In the genomic region with DNA sequence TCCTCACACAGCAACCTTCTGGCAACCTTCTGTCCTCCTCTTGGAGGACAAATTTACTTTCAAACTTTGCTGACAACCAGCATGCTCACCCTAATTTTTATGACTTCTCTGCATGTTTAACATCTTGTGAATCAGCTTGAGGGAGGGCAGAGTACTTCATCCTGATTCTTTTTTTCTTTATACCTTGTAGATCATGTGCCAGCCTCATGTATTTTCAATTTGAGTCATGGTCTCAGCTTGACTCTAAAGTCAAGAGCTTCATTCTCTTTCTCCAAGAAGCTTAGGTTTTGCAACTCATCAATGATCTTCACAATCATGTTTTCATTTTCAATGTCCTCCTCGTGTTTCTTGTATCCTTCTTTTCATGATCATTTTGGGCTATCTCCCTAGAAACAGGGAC, we compare ENCODE assay signal across 39 cellular contexts. TPM values are rescaled to one million over a fixed set of nuclear protein-coding genes. Genes with fewer than 3 reads are reported as not detected.
"Had no signal": no experiment of that assay in that cellular context is flagged by ENCODE, and none has a peak within 500 bp of the region (broad histone marks: within the 10 kb centered on the region; RNA-seq: fewer than 3 reads in every experiment).

No MANE protein-coding gene starts in this region.

- H3K27ac ChIP-seq: ascending aorta, cardiac muscle cell, colonic mucosa, VCaP had no signal

- ATAC-seq: activated CD8-positive, alpha-beta T cell treated with anti-CD3 and anti-CD28 coated beads for 36 hours; activated naive CD8-positive, alpha-beta T cell treated with anti-CD3 and anti-CD28 coated beads, Interleukin-2, amount 50 U/mL, for 24 hours had no signal

- H3K36me3 Mint-ChIP-seq: activated CD4-positive, alpha-beta memory T cell treated with anti-CD3 and anti-CD28 coated beads for 36 hours; activated naive CD4-positive, alpha-beta T cell treated with anti-CD3 and anti-CD28 coated beads, Interleukin-2, amount 10 ng/mL, durations not matched to agents 7 days and 5 days; activated naive CD4-positive, alpha-beta T cell treated with anti-CD3 and anti-CD28 coated beads, Interleukin-2, amount 50 U/mL, for 24 hours; activated naive CD8-positive, alpha-beta T cell; activated naive CD8-positive, alpha-beta T cell treated with anti-CD3 and anti-CD28 coated beads, Interleukin-2, amount 10 ng/mL, durations not matched to agents 7 days and 5 days; brain had no signal

- H3K36me3 ChIP-seq: ascending aorta, cardiac muscle cell, colonic mucosa had no signal

- H3K27ac Mint-ChIP-seq: activated B cell treated with CpG ODN at 0.5 μM for 24 hours; activated CD4-positive, alpha-beta memory T cell treated with anti-CD3 and anti-CD28 coated beads for 36 hours; activated CD4-positive, alpha-beta T cell treated with anti-CD3 and anti-CD28 coated beads, Interleukin-2, amount 10 ng/mL, durations not matched to agents 24 days and 14 days; activated CD8-positive, alpha-beta T cell treated with anti-CD3 and anti-CD28 coated beads for 36 hours; activated naive CD4-positive, alpha-beta T cell treated with anti-CD3 and anti-CD28 coated beads, Interleukin-2, amount 50 U/mL, for 24 hours; activated naive CD8-positive, alpha-beta T cell; activated naive CD8-positive, alpha-beta T cell treated with anti-CD3 and anti-CD28 coated beads, Interleukin-2, amount 10 ng/mL, durations not matched to agents 7 days and 5 days; activated naive CD8-positive, alpha-beta T cell treated with anti-CD3 and anti-CD28 coated beads, Interleukin-2, amount 50 U/mL, for 24 hours; activated T-cell treated with anti-CD3 and anti-CD28 coated beads, Interleukin-2, amount 50 U/mL, for 24 hours; activated T-helper 1 cell treated with anti-CD3 and anti-CD28 coated beads, Interleukin-12 subunit alpha, Interleukin-12 subunit beta, Interleukin-2, Interleukin-4 antibody, amounts not matched to agents 30 ng/mL and 10 ng/mL and 1 ng/mL, durations not matched to agents 14 hours and 24 hours and 36 hours; activated T-helper 2 cell treated with anti-CD3 and anti-CD28 coated beads, Interferon-gamma antibody, Interleukin-2, Interleukin-4, amounts not matched to agents 10 μg/mL and 5 μg/mL and 100 μg/mL, durations not matched to agents 14 hours and 24 hours and 36 hours; brain; T-helper 1 cell treated with Interleukin-12 subunit alpha and Interleukin-12 subunit beta and Interleukin-4 antibody, amounts not matched to agents 30 μg/mL and 1 μg/mL, for 36 hours; T-helper 2 cell treated with Interferon-gamma antibody and Interleukin-4, amounts not matched to agents 5 μg/mL and 100 μg/mL, for 36 hours had no signal

- H3K9me3 ChIP-seq: ascending aorta, colonic mucosa had no signal

- H3K27me3 Mint-ChIP-seq: activated naive CD4-positive, alpha-beta T cell treated with anti-CD3 and anti-CD28 coated beads, Interleukin-2, amount 50 U/mL, for 24 hours had no signal

- DNase-seq: activated B cell treated with CpG ODN at 0.5 μM for 24 hours; activated CD4-positive, alpha-beta memory T cell treated with anti-CD3 and anti-CD28 coated beads for 36 hours; activated CD4-positive, alpha-beta T cell treated with anti-CD3 and anti-CD28 coated beads for 4 hours; activated CD4-positive, alpha-beta T cell treated with anti-CD3 and anti-CD28 coated beads, Interleukin-2, amount 10 ng/mL, durations not matched to agents 24 days and 14 days; activated CD4-positive, alpha-beta T cell treated with anti-CD3 and anti-CD28 coated beads, Interleukin-2, amount 50 U/mL, for 1 hour; activated CD4-positive, alpha-beta T cell treated with anti-CD3 and anti-CD28 coated beads, Interleukin-2, amount 50 U/mL, for 4 hours; activated CD4-positive, CD25-positive, alpha-beta regulatory T cell treated with anti-CD3 and anti-CD28 coated beads, Interleukin-2, amount 50 U/mL, for 72 hours; activated CD8-positive, alpha-beta memory T cell treated with anti-CD3 and anti-CD28 coated beads, Interleukin-2, amount 50 U/mL, for 4 hours; activated CD8-positive, alpha-beta T cell treated with anti-CD3 and anti-CD28 coated beads for 36 hours; activated effector memory CD4-positive, alpha-beta T cell treated with Interleukin-2 at 50 U/mL for 16 hours; activated gamma-delta T cell; activated naive CD4-positive, alpha-beta T cell treated with anti-CD3 and anti-CD28 coated beads, Interleukin-2, amount 10 ng/mL, durations not matched to agents 7 days and 5 days; activated naive CD8-positive, alpha-beta T cell treated with anti-CD3 and anti-CD28 coated beads, Interleukin-2, amount 10 ng/mL, durations not matched to agents 7 days and 5 days; activated naive CD8-positive, alpha-beta T cell treated with anti-CD3 and anti-CD28 coated beads, Interleukin-2, amount 50 U/mL, for 24 hours; activated T-cell treated with anti-CD3 and anti-CD28 coated beads for 4 hours; activated T-cell treated with anti-CD3 and anti-CD28 coated beads, Interleukin-2, amount 50 U/mL, for 24 hours; activated T-cell treated with anti-CD3 and anti-CD28 coated beads, Interleukin-2, amount 50 U/mL, for 48 hours; amygdala; anterior cingulate cortex; caudate nucleus; cerebellar nuclear complex; colonic mucosa; T-helper 1 cell; T-helper 2 cell; T-helper 9 cell had no signal

- H3K4me3 ChIP-seq: ascending aorta, cardiac muscle cell, colonic mucosa had no signal

- H3K9me3 Mint-ChIP-seq: activated B cell treated with CpG ODN at 0.5 μM for 24 hours; activated CD4-positive, alpha-beta memory T cell treated with anti-CD3 and anti-CD28 coated beads for 36 hours; activated CD4-positive, alpha-beta T cell treated with anti-CD3 and anti-CD28 coated beads, Interleukin-2, amount 10 ng/mL, durations not matched to agents 24 days and 14 days; activated CD8-positive, alpha-beta T cell treated with anti-CD3 and anti-CD28 coated beads for 36 hours; activated naive CD4-positive, alpha-beta T cell treated with anti-CD3 and anti-CD28 coated beads, Interleukin-2, amount 10 ng/mL, durations not matched to agents 7 days and 5 days; activated naive CD4-positive, alpha-beta T cell treated with anti-CD3 and anti-CD28 coated beads, Interleukin-2, amount 50 U/mL, for 24 hours; activated naive CD8-positive, alpha-beta T cell treated with anti-CD3 and anti-CD28 coated beads, Interleukin-2, amount 10 ng/mL, durations not matched to agents 7 days and 5 days; activated naive CD8-positive, alpha-beta T cell treated with anti-CD3 and anti-CD28 coated beads, Interleukin-2, amount 50 U/mL, for 24 hours; activated T-cell treated with anti-CD3 and anti-CD28 coated beads, Interleukin-2, amount 50 U/mL, for 24 hours; activated T-helper 1 cell treated with anti-CD3 and anti-CD28 coated beads, Interleukin-12 subunit alpha, Interleukin-12 subunit beta, Interleukin-2, Interleukin-4 antibody, amounts not matched to agents 30 ng/mL and 10 ng/mL and 1 ng/mL, durations not matched to agents 14 hours and 24 hours and 36 hours; activated T-helper 2 cell treated with anti-CD3 and anti-CD28 coated beads, Interferon-gamma antibody, Interleukin-2, Interleukin-4, amounts not matched to agents 10 μg/mL and 5 μg/mL and 100 μg/mL, durations not matched to agents 14 hours and 24 hours and 36 hours; brain; central memory CD8-positive, alpha-beta T cell; T-helper 1 cell treated with Interleukin-12 subunit alpha and Interleukin-12 subunit beta and Interleukin-4 antibody, amounts not matched to agents 30 μg/mL and 1 μg/mL, for 36 hours; T-helper 2 cell treated with Interferon-gamma antibody and Interleukin-4, amounts not matched to agents 5 μg/mL and 100 μg/mL, for 36 hours had no signal

- H3K4me3 Mint-ChIP-seq: activated B cell treated with CpG ODN at 0.5 μM for 24 hours; activated CD4-positive, alpha-beta memory T cell treated with anti-CD3 and anti-CD28 coated beads for 36 hours; activated CD4-positive, alpha-beta T cell treated with anti-CD3 and anti-CD28 coated beads, Interleukin-2, amount 10 ng/mL, durations not matched to agents 24 days and 14 days; activated CD8-positive, alpha-beta T cell treated with anti-CD3 and anti-CD28 coated beads for 36 hours; activated naive CD4-positive, alpha-beta T cell treated with anti-CD3 and anti-CD28 coated beads, Interleukin-2, amount 10 ng/mL, durations not matched to agents 7 days and 5 days; activated naive CD4-positive, alpha-beta T cell treated with anti-CD3 and anti-CD28 coated beads, Interleukin-2, amount 50 U/mL, for 24 hours; activated naive CD8-positive, alpha-beta T cell; activated naive CD8-positive, alpha-beta T cell treated with anti-CD3 and anti-CD28 coated beads, Interleukin-2, amount 10 ng/mL, durations not matched to agents 7 days and 5 days; activated naive CD8-positive, alpha-beta T cell treated with anti-CD3 and anti-CD28 coated beads, Interleukin-2, amount 50 U/mL, for 24 hours; activated T-cell treated with anti-CD3 and anti-CD28 coated beads, Interleukin-2, amount 50 U/mL, for 24 hours; activated T-helper 1 cell treated with anti-CD3 and anti-CD28 coated beads, Interleukin-12 subunit alpha, Interleukin-12 subunit beta, Interleukin-2, Interleukin-4 antibody, amounts not matched to agents 30 ng/mL and 10 ng/mL and 1 ng/mL, durations not matched to agents 14 hours and 24 hours and 36 hours; brain; central memory CD8-positive, alpha-beta T cell; T-helper 1 cell treated with Interleukin-12 subunit alpha and Interleukin-12 subunit beta and Interleukin-4 antibody, amounts not matched to agents 30 μg/mL and 1 μg/mL, for 36 hours; T-helper 2 cell treated with Interferon-gamma antibody and Interleukin-4, amounts not matched to agents 5 μg/mL and 100 μg/mL, for 36 hours had no signal

- H3K4me1 ChIP-seq: ascending aorta, colonic mucosa had no signal

- H3K4me1 Mint-ChIP-seq: activated B cell treated with CpG ODN at 0.5 μM for 24 hours; activated CD4-positive, alpha-beta T cell treated with anti-CD3 and anti-CD28 coated beads, Interleukin-2, amount 10 ng/mL, durations not matched to agents 24 days and 14 days; activated naive CD4-positive, alpha-beta T cell treated with anti-CD3 and anti-CD28 coated beads, Interleukin-2, amount 50 U/mL, for 24 hours; activated naive CD8-positive, alpha-beta T cell treated with anti-CD3 and anti-CD28 coated beads, Interleukin-2, amount 10 ng/mL, durations not matched to agents 7 days and 5 days; activated naive CD8-positive, alpha-beta T cell treated with anti-CD3 and anti-CD28 coated beads, Interleukin-2, amount 50 U/mL, for 24 hours; brain; central memory CD8-positive, alpha-beta T cell had no signal

- H3K27me3 ChIP-seq: ascending aorta, colonic mucosa had no signal

RNA-seq across cellular contexts. Expression of gene KRTAP9-7, which starts 3.6 kb away (rescaled TPM):
- total RNA-seq: activated B cell treated with CpG ODN at 0.5 μM for 24 hours; activated CD4-positive, alpha-beta memory T cell treated with anti-CD3 and anti-CD28 coated beads for 36 hours; activated CD4-positive, alpha-beta T cell treated with anti-CD3 and anti-CD28 coated beads, Interleukin-2, amount 10 ng/mL, durations not matched to agents 24 days and 14 days; activated CD8-positive, alpha-beta memory T cell treated with anti-CD3 and anti-CD28 coated beads for 36 hours; activated CD8-positive, alpha-beta T cell treated with anti-CD3 and anti-CD28 coated beads for 36 hours; activated naive CD8-positive, alpha-beta T cell treated with anti-CD3 and anti-CD28 coated beads, Interleukin-2, amount 10 ng/mL, durations not matched to agents 7 days and 5 days; activated T-helper 1 cell treated with anti-CD3 and anti-CD28 coated beads, Interleukin-12 subunit alpha, Interleukin-12 subunit beta, Interleukin-2, Interleukin-4 antibody, amounts not matched to agents 30 ng/mL and 10 ng/mL and 1 ng/mL, durations not matched to agents 14 hours and 24 hours and 36 hours; activated T-helper 2 cell treated with anti-CD3 and anti-CD28 coated beads, Interferon-gamma antibody, Interleukin-2, Interleukin-4, amounts not matched to agents 10 μg/mL and 5 μg/mL and 100 μg/mL, durations not matched to agents 14 hours and 24 hours and 36 hours; ascending aorta; bronchial epithelial cell; cardiac muscle cell; chondrocyte; colonic mucosa had no signal

RNA-seq across cellular contexts. Expression of gene KRTAP9-6, which starts 6.7 kb away (rescaled TPM):
- total RNA-seq: activated B cell treated with CpG ODN at 0.5 μM for 24 hours; activated CD4-positive, alpha-beta memory T cell treated with anti-CD3 and anti-CD28 coated beads for 36 hours; activated CD4-positive, alpha-beta T cell treated with anti-CD3 and anti-CD28 coated beads, Interleukin-2, amount 10 ng/mL, durations not matched to agents 24 days and 14 days; activated CD8-positive, alpha-beta memory T cell treated with anti-CD3 and anti-CD28 coated beads for 36 hours; activated CD8-positive, alpha-beta T cell treated with anti-CD3 and anti-CD28 coated beads for 36 hours; activated naive CD8-positive, alpha-beta T cell treated with anti-CD3 and anti-CD28 coated beads, Interleukin-2, amount 10 ng/mL, durations not matched to agents 7 days and 5 days; activated T-helper 1 cell treated with anti-CD3 and anti-CD28 coated beads, Interleukin-12 subunit alpha, Interleukin-12 subunit beta, Interleukin-2, Interleukin-4 antibody, amounts not matched to agents 30 ng/mL and 10 ng/mL and 1 ng/mL, durations not matched to agents 14 hours and 24 hours and 36 hours; activated T-helper 2 cell treated with anti-CD3 and anti-CD28 coated beads, Interferon-gamma antibody, Interleukin-2, Interleukin-4, amounts not matched to agents 10 μg/mL and 5 μg/mL and 100 μg/mL, durations not matched to agents 14 hours and 24 hours and 36 hours; ascending aorta; bronchial epithelial cell; cardiac muscle cell; chondrocyte; colonic mucosa had no signal

RNA-seq across cellular contexts. Expression of gene KRTAP9-9, which starts 16.7 kb away (rescaled TPM):
- total RNA-seq: activated B cell treated with CpG ODN at 0.5 μM for 24 hours; activated CD4-positive, alpha-beta memory T cell treated with anti-CD3 and anti-CD28 coated beads for 36 hours; activated CD4-positive, alpha-beta T cell treated with anti-CD3 and anti-CD28 coated beads, Interleukin-2, amount 10 ng/mL, durations not matched to agents 24 days and 14 days; activated CD8-positive, alpha-beta memory T cell treated with anti-CD3 and anti-CD28 coated beads for 36 hours; activated CD8-positive, alpha-beta T cell treated with anti-CD3 and anti-CD28 coated beads for 36 hours; activated naive CD8-positive, alpha-beta T cell treated with anti-CD3 and anti-CD28 coated beads, Interleukin-2, amount 10 ng/mL, durations not matched to agents 7 days and 5 days; activated T-helper 1 cell treated with anti-CD3 and anti-CD28 coated beads, Interleukin-12 subunit alpha, Interleukin-12 subunit beta, Interleukin-2, Interleukin-4 antibody, amounts not matched to agents 30 ng/mL and 10 ng/mL and 1 ng/mL, durations not matched to agents 14 hours and 24 hours and 36 hours; activated T-helper 2 cell treated with anti-CD3 and anti-CD28 coated beads, Interferon-gamma antibody, Interleukin-2, Interleukin-4, amounts not matched to agents 10 μg/mL and 5 μg/mL and 100 μg/mL, durations not matched to agents 14 hours and 24 hours and 36 hours; ascending aorta; bronchial epithelial cell; cardiac muscle cell; chondrocyte; colonic mucosa had no signal

RNA-seq across cellular contexts. Expression of gene KRTAP9-4, which starts 22.4 kb away (rescaled TPM):
- total RNA-seq: activated B cell treated with CpG ODN at 0.5 μM for 24 hours; activated CD4-positive, alpha-beta memory T cell treated with anti-CD3 and anti-CD28 coated beads for 36 hours; activated CD4-positive, alpha-beta T cell treated with anti-CD3 and anti-CD28 coated beads, Interleukin-2, amount 10 ng/mL, durations not matched to agents 24 days and 14 days; activated CD8-positive, alpha-beta memory T cell treated with anti-CD3 and anti-CD28 coated beads for 36 hours; activated CD8-positive, alpha-beta T cell treated with anti-CD3 and anti-CD28 coated beads for 36 hours; activated naive CD8-positive, alpha-beta T cell treated with anti-CD3 and anti-CD28 coated beads, Interleukin-2, amount 10 ng/mL, durations not matched to agents 7 days and 5 days; activated T-helper 1 cell treated with anti-CD3 and anti-CD28 coated beads, Interleukin-12 subunit alpha, Interleukin-12 subunit beta, Interleukin-2, Interleukin-4 antibody, amounts not matched to agents 30 ng/mL and 10 ng/mL and 1 ng/mL, durations not matched to agents 14 hours and 24 hours and 36 hours; activated T-helper 2 cell treated with anti-CD3 and anti-CD28 coated beads, Interferon-gamma antibody, Interleukin-2, Interleukin-4, amounts not matched to agents 10 μg/mL and 5 μg/mL and 100 μg/mL, durations not matched to agents 14 hours and 24 hours and 36 hours; ascending aorta; bronchial epithelial cell; cardiac muscle cell; chondrocyte; colonic mucosa had no signal

RNA-seq across cellular contexts. Expression of gene KRTAP29-1, which starts 30.8 kb away (rescaled TPM):
- total RNA-seq: activated B cell treated with CpG ODN at 0.5 μM for 24 hours; activated CD4-positive, alpha-beta memory T cell treated with anti-CD3 and anti-CD28 coated beads for 36 hours; activated CD4-positive, alpha-beta T cell treated with anti-CD3 and anti-CD28 coated beads, Interleukin-2, amount 10 ng/mL, durations not matched to agents 24 days and 14 days; activated CD8-positive, alpha-beta memory T cell treated with anti-CD3 and anti-CD28 coated beads for 36 hours; activated CD8-positive, alpha-beta T cell treated with anti-CD3 and anti-CD28 coated beads for 36 hours; activated naive CD8-positive, alpha-beta T cell treated with anti-CD3 and anti-CD28 coated beads, Interleukin-2, amount 10 ng/mL, durations not matched to agents 7 days and 5 days; activated T-helper 1 cell treated with anti-CD3 and anti-CD28 coated beads, Interleukin-12 subunit alpha, Interleukin-12 subunit beta, Interleukin-2, Interleukin-4 antibody, amounts not matched to agents 30 ng/mL and 10 ng/mL and 1 ng/mL, durations not matched to agents 14 hours and 24 hours and 36 hours; activated T-helper 2 cell treated with anti-CD3 and anti-CD28 coated beads, Interferon-gamma antibody, Interleukin-2, Interleukin-4, amounts not matched to agents 10 μg/mL and 5 μg/mL and 100 μg/mL, durations not matched to agents 14 hours and 24 hours and 36 hours; ascending aorta; bronchial epithelial cell; cardiac muscle cell; chondrocyte; colonic mucosa had no signal
